9 cellular contexts compared by ENCODE assay signal in the genomic region with DNA sequence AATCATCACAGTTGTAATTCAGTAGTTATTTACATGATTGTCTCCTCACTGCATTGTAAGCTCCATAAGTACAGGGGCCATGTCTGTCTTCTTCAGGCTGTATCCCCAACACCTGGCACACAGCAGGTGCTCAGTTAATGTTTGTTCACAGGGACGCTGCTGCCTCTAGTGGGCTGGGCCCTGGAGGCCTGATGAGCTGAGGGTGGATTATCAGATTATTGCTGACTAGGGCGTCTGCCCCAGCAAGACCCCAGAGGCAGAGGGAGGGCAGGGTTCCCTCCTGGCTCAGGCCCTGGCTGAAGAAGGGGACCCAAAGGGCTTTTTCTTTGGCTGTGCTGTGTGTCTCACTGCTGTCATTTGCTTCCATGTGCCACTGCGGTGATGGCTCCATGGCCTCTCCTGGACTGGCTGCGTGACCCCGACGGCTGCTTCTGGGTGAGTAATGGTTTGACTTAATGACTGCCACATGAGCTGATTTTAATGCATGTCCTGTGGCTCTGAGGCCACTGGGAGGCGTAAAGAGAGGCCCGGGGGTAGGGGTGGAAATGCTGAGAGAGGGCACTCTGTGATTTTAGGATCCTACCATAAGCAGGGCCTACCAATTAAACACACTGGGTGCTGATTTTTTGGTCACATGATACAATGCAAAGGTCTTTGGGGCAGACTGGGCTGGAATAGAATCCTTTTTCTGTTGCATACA. TPM values are rescaled to one million over a fixed set of nuclear protein-coding genes. Genes with fewer than 3 reads are reported as not detected.
DNase-seq lines count a peak whose midpoint lies in the region; ATAC-seq and TF ChIP-seq lines count a peak whose summit lies in the region.
"Had no signal": no experiment of that assay in that cellular context is flagged by ENCODE, and none has a peak within 500 bp of the region (broad histone marks: within the 10 kb centered on the region; RNA-seq: fewer than 3 reads in every experiment).

No MANE protein-coding gene starts in this region.

- TF ChIP-seq CTCF in Loucy (conservative IDR thresholded peaks at IDR 0.05; ENCODE audit: low read length): peak; percentile 63

- H3K4me3 Mint-ChIP-seq in naive thymus-derived CD8-positive, alpha-beta T cell: no peak overlapping the region

- H4K20me1 ChIP-seq in Loucy (ENCODE audit: insufficient read depth, low read length, poor library complexity, severe bottlenecking): no peaks in the 10 kb centered on the region

- peak; percentile 42 to 66 for ATAC-seq in naive thymus-derived CD8-positive, alpha-beta T cell
- ATAC-seq in GM18502 (IDR thresholded peaks at IDR 0.05; ENCODE audit: poor library complexity, unreplicated experiment) (no peak), HG03439 (IDR thresholded peaks at IDR 0.05; ENCODE audit: unreplicated experiment) (no peak)

- H3K36me3 Mint-ChIP-seq in naive thymus-derived CD8-positive, alpha-beta T cell: peaks cover 0 to 2% (median 0%) of the 10 kb centered on the region in 3 donors

- peaks cover 3% of the 10 kb centered on the region; the same call in 1 of the 2 replicates for H3K79me2 ChIP-seq in Loucy (ENCODE audit: insufficient read depth, low read length)

- H3K4me3 ChIP-seq in Loucy (ENCODE audit: low read length, poor library complexity, severe bottlenecking) (no peak overlapping the region), adipocyte (ENCODE audit: low read length) (no peak overlapping the region)
- H3K4me3 ChIP-seq: lung had no signal

- no peaks in the 10 kb centered on the region for H3K9me3 Mint-ChIP-seq in naive thymus-derived CD8-positive, alpha-beta T cell

- no peak overlapping the region for H2AFZ ChIP-seq in Loucy (ENCODE audit: low read length)

- no peaks in the 10 kb centered on the region for H3K9me2 ChIP-seq in Loucy (replicated peaks; ENCODE audit: low read depth, low read length)

- no peaks in the 10 kb centered on the region for H3K9me3 ChIP-seq in Loucy (ENCODE audit: insufficient read depth, low read depth, low read length)
- H3K9me3 ChIP-seq in adipocyte (ENCODE audit: control insufficient read depth, low read length): no peaks in the 10 kb centered on the region

- H3K27me3 ChIP-seq in Loucy (ENCODE audit: insufficient read depth, low read length, poor library complexity, severe bottlenecking) (no peaks in the 10 kb centered on the region), adipocyte (replicated peaks; ENCODE audit: control insufficient read depth, insufficient read depth, low read length) (no peaks in the 10 kb centered on the region)

- H3K4me1 Mint-ChIP-seq in naive thymus-derived CD8-positive, alpha-beta T cell: peaks cover 15 to 43% (median 34%) of the 10 kb centered on the region in 4 donors

- DNase-seq in ELR (ENCODE audit: low read depth): peak; percentile 64
- DNase-seq in adipocyte (ENCODE audit: low read depth): peak; percentile 64
- peak in 1 of 10 donors; percentile 6 for DNase-seq in naive thymus-derived CD8-positive, alpha-beta T cell
- DNase-seq in NCI-H2029 treated with DMSO at 0.1 percent for 48 hours (lab: John Stamatoyannopoulos, UW): no peak
- DNase-seq: NCI-H2107 had no signal

- H3K9ac ChIP-seq in Loucy (ENCODE audit: low read depth, low read length, poor library complexity, severe bottlenecking): no peak overlapping the region
- no peak overlapping the region for H3K9ac ChIP-seq in adipocyte (ENCODE audit: low read length)

- H3K4me1 ChIP-seq in Loucy (ENCODE audit: insufficient read depth, low read length, poor library complexity, severe bottlenecking) (peaks cover 17% of the 10 kb centered on the region), adipocyte (ENCODE audit: control insufficient read depth, insufficient read depth, low read length) (peaks cover 7% of the 10 kb centered on the region)

- no peaks in the 10 kb centered on the region for H3K36me3 ChIP-seq in Loucy (ENCODE audit: insufficient read depth, low read length)
- no peaks in the 10 kb centered on the region for H3K36me3 ChIP-seq in adipocyte (ENCODE audit: control insufficient read depth, insufficient read depth, low read length, severe bottlenecking)

- no peaks in the 10 kb centered on the region for H3F3A ChIP-seq in Loucy (ENCODE audit: low read depth)

- no peaks in the 10 kb centered on the region for H3K27me3 Mint-ChIP-seq in naive thymus-derived CD8-positive, alpha-beta T cell

- POLR2A ChIA-PET in naive thymus-derived CD8-positive, alpha-beta T cell (lab: Charles Lee): no interaction called here

- H3K4me2 ChIP-seq in Loucy (ENCODE audit: low read depth, low read length, poor library complexity, severe bottlenecking): no peak overlapping the region

- peak overlapping the region in 1 of 10 donors; percentile 35 for H3K27ac Mint-ChIP-seq in naive thymus-derived CD8-positive, alpha-beta T cell

RNA-seq across cellular contexts. Expression of gene EPB41, which starts 20.8 kb away (rescaled TPM):
- total RNA-seq in naive thymus-derived CD8-positive, alpha-beta T cell: 100 to 1,000 TPM; 300 to 328 TPM
- polyA plus RNA-seq in naive thymus-derived CD8-positive, alpha-beta T cell: 10 to 100 TPM; 84.1 to 99.9 (median 92.9) TPM

Comparison
In these comparisons a context has a peak if more than half of its experiments do, and no peak if none do; other contexts are left out.
1. ATAC-seq: peak in naive thymus-derived CD8-positive, alpha-beta T cell (2 of 2); none in GM18502 (single experiment) and HG03439 (single experiment).